Comparison of ENCODE assay signal across 1 cellular context in genomic region chr21:45335761-45336534, GRCh38.
TF ChIP-seq lines count a peak whose summit lies in the region.

No MANE protein-coding gene starts in this region.

TF ChIP-seq in A549, 52 proteins besides CTCF, POLR2A, EP300 and RAD21:
- TF ChIP-seq ZNF302 (CRISPR knock-in tag; IDR thresholded peaks at IDR 0.05) (no peak), KDM5A (IDR thresholded peaks at IDR 0.05) (no peak)
